ENCODE assay signal across 8 cellular contexts in the genomic region with DNA sequence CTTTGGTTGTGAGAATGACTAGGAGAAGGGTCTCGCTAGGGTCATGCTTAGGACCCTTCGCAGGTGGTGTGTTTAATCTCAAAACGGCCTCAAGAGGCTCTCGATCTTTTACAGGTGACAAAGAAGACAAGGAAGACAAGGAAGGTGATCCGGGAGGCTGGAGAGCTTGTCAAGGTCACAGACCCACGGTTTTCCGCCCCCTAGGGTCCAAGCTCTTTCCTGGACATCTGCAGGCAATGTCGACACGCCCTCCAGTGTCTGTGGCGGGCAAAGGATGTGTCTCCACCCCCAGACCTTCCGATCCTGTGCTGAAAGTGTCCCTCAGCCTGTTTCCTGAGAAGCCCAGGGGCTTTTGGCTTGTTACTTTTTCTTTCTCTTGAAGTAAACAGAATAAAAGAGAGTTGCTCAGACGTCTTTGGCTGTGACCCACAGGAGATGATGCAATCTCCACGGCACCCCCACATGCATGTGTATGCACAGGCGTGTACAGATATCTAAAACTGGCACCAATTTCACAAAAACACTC.
DNase-seq lines count a peak whose midpoint lies in the region; ATAC-seq and TF ChIP-seq lines count a peak whose summit lies in the region.

No MANE protein-coding gene starts in this region.

- H2AFZ ChIP-seq in GM23338, result peak overlapping the region; percentile 89

- peaks cover 10% of the 10 kb centered on the region for H3K4me1 ChIP-seq in GM23338 (ENCODE audit: insufficient read depth)
- H3K4me1 ChIP-seq in skeletal muscle satellite cell (ENCODE audit: control insufficient read depth, insufficient read depth, low read length), result peaks cover 12% of the 10 kb centered on the region

- in situ Hi-C loops in astrocyte of the spinal cord (cut with HindIII; ENCODE audit: low sequenced_read_pairs), result no loop called here

- no peaks in the 10 kb centered on the region for H3K36me3 Mint-ChIP-seq in GM23338 (ENCODE audit: low read depth)
- no peaks in the 10 kb centered on the region for H3K36me3 Mint-ChIP-seq in T-helper 2 cell treated with Interferon-gamma antibody and Interleukin-4, amounts not matched to agents 5 μg/mL and 100 μg/mL, for 36 hours (ENCODE audit: low read depth)

- H3K4me3 ChIP-seq in GM23338, result no peak overlapping the region
- H3K4me3 ChIP-seq in astrocyte of the spinal cord (ENCODE audit: low read depth, low read length), result no peak overlapping the region
- H3K4me3 ChIP-seq in skeletal muscle satellite cell (ENCODE audit: low read length), result peak overlapping the region; percentile 9

- H3K4me3 Mint-ChIP-seq in GM23338, result 0 out of 3 replicates have a peak overlapping the region, but pooled peaks have one; percentile 8
- peak overlapping the region; percentile 84 for H3K4me3 Mint-ChIP-seq in T-helper 2 cell treated with Interferon-gamma antibody and Interleukin-4, amounts not matched to agents 5 μg/mL and 100 μg/mL, for 36 hours

- TF ChIP-seq CTCF in GM23338 (conservative IDR thresholded peaks at IDR 0.05; ENCODE audit: low read depth in 2 of 2), result peak; percentile 63 to 97
- TF ChIP-seq CTCF in astrocyte of the spinal cord (IDR thresholded peaks at IDR 0.05; ENCODE audit: low read depth, low read length), result peak; percentile 81

- no peaks in the 10 kb centered on the region for H4K20me1 ChIP-seq in GM23338 (replicated peaks; ENCODE audit: insufficient read depth)

- peaks cover 19% of the 10 kb centered on the region for H3K27me3 Mint-ChIP-seq in GM23338 (ENCODE audit: insufficient read depth, low read depth, poor library complexity)
- no peaks in the 10 kb centered on the region for H3K27me3 Mint-ChIP-seq in T-helper 2 cell treated with Interferon-gamma antibody and Interleukin-4, amounts not matched to agents 5 μg/mL and 100 μg/mL, for 36 hours (ENCODE audit: low read depth)

- peak overlapping the region; percentile 14 for H3K27ac Mint-ChIP-seq in GM23338
- peak overlapping the region; percentile 96 for H3K27ac Mint-ChIP-seq in T-helper 2 cell treated with Interferon-gamma antibody and Interleukin-4, amounts not matched to agents 5 μg/mL and 100 μg/mL, for 36 hours

- H3K9ac ChIP-seq in skeletal muscle satellite cell (ENCODE audit: low read depth, low read length), result no peak overlapping the region

- H3K27me3 ChIP-seq in GM23338 (ENCODE audit: insufficient read depth), result peaks cover 7% of the 10 kb centered on the region
- H3K27me3 ChIP-seq in skeletal muscle satellite cell (ENCODE audit: control insufficient read depth, insufficient read depth, low read length), result peaks cover 16% of the 10 kb centered on the region

- peaks cover 12% of the 10 kb centered on the region for H3K4me1 Mint-ChIP-seq in GM23338
- H3K4me1 Mint-ChIP-seq in T-helper 2 cell treated with Interferon-gamma antibody and Interleukin-4, amounts not matched to agents 5 μg/mL and 100 μg/mL, for 36 hours (ENCODE audit: low read depth), result peaks cover 79% of the 10 kb centered on the region

- ATAC-seq in GM23338, result peak; percentile 86
- no peak for ATAC-seq in GM19328 (IDR thresholded peaks at IDR 0.05; ENCODE audit: unreplicated experiment)

- H3K27ac ChIP-seq in GM23338 (ENCODE audit: low read depth), result no peak overlapping the region

- no peaks in the 10 kb centered on the region for H3K79me2 ChIP-seq in GM23338 (replicated peaks; ENCODE audit: insufficient read depth)

- no peaks in the 10 kb centered on the region for H3K9me2 ChIP-seq in GM23338 (ENCODE audit: insufficient read depth)

- no peaks in the 10 kb centered on the region for H3F3A ChIP-seq in GM23338 (replicated peaks; ENCODE audit: low read depth)

- H3K36me3 ChIP-seq in GM23338 (ENCODE audit: insufficient read depth) (no peaks in the 10 kb centered on the region), skeletal muscle satellite cell (ENCODE audit: insufficient read depth, low read length) (no peaks in the 10 kb centered on the region)

- H3K9me3 Mint-ChIP-seq in GM23338, result no peaks in the 10 kb centered on the region; the same call in 2 of the 3 replicates
- no peaks in the 10 kb centered on the region for H3K9me3 Mint-ChIP-seq in T-helper 2 cell treated with Interferon-gamma antibody and Interleukin-4, amounts not matched to agents 5 μg/mL and 100 μg/mL, for 36 hours

- peak; percentile 83 for DNase-seq in GDM1 (lab: John Stamatoyannopoulos, UW)
- peak; percentile 93 for DNase-seq in GM23338 (ENCODE audit: low spot score)
- peak; percentile 59 for DNase-seq in LoVo (ENCODE audit: low spot score)
- peak; percentile 91 for DNase-seq in T-helper 2 cell treated with Interferon-gamma antibody and Interleukin-4, amounts not matched to agents 5 μg/mL and 100 μg/mL, for 36 hours (ENCODE audit: low spot score)
- DNase-seq in astrocyte of the spinal cord (ENCODE audit: low read depth, low spot score), result peak; percentile 59
- DNase-seq in iPS DF 19.7 (ENCODE audit: low read depth, low spot score), result peak; percentile 73

- H3K4me2 ChIP-seq in GM23338, result peak overlapping the region; percentile 63
- peak overlapping the region; percentile 55 for H3K4me2 ChIP-seq in skeletal muscle satellite cell (ENCODE audit: low read length)

- H3K9me3 ChIP-seq in skeletal muscle satellite cell (replicated peaks; ENCODE audit: low read length), result no peaks in the 10 kb centered on the region

TF ChIP-seq in GM23338, 12 proteins besides CTCF, POLR2A, EP300 and RAD21 (continues in another document):
- TF ChIP-seq CREB1 (CRISPR knock-in tag; IDR thresholded peaks at IDR 0.05; ENCODE audit: low read depth) (no peak), ZNF114 (CRISPR knock-in tag; IDR thresholded peaks at IDR 0.05) (no peak), POLR2AphosphoS5 (IDR thresholded peaks at IDR 0.05; ENCODE audit: low read depth) (no peak), EZH2 (IDR thresholded peaks at IDR 0.05; ENCODE audit: low read depth, unreplicated experiment) (no peak), STAT1 (IDR thresholded peaks at IDR 0.05; ENCODE audit: unreplicated experiment) (no peak), ZNF331 (CRISPR knock-in tag; IDR thresholded peaks at IDR 0.05; ENCODE audit: low read depth) (no peak)
- TF ChIP-seq, protein P1, sequence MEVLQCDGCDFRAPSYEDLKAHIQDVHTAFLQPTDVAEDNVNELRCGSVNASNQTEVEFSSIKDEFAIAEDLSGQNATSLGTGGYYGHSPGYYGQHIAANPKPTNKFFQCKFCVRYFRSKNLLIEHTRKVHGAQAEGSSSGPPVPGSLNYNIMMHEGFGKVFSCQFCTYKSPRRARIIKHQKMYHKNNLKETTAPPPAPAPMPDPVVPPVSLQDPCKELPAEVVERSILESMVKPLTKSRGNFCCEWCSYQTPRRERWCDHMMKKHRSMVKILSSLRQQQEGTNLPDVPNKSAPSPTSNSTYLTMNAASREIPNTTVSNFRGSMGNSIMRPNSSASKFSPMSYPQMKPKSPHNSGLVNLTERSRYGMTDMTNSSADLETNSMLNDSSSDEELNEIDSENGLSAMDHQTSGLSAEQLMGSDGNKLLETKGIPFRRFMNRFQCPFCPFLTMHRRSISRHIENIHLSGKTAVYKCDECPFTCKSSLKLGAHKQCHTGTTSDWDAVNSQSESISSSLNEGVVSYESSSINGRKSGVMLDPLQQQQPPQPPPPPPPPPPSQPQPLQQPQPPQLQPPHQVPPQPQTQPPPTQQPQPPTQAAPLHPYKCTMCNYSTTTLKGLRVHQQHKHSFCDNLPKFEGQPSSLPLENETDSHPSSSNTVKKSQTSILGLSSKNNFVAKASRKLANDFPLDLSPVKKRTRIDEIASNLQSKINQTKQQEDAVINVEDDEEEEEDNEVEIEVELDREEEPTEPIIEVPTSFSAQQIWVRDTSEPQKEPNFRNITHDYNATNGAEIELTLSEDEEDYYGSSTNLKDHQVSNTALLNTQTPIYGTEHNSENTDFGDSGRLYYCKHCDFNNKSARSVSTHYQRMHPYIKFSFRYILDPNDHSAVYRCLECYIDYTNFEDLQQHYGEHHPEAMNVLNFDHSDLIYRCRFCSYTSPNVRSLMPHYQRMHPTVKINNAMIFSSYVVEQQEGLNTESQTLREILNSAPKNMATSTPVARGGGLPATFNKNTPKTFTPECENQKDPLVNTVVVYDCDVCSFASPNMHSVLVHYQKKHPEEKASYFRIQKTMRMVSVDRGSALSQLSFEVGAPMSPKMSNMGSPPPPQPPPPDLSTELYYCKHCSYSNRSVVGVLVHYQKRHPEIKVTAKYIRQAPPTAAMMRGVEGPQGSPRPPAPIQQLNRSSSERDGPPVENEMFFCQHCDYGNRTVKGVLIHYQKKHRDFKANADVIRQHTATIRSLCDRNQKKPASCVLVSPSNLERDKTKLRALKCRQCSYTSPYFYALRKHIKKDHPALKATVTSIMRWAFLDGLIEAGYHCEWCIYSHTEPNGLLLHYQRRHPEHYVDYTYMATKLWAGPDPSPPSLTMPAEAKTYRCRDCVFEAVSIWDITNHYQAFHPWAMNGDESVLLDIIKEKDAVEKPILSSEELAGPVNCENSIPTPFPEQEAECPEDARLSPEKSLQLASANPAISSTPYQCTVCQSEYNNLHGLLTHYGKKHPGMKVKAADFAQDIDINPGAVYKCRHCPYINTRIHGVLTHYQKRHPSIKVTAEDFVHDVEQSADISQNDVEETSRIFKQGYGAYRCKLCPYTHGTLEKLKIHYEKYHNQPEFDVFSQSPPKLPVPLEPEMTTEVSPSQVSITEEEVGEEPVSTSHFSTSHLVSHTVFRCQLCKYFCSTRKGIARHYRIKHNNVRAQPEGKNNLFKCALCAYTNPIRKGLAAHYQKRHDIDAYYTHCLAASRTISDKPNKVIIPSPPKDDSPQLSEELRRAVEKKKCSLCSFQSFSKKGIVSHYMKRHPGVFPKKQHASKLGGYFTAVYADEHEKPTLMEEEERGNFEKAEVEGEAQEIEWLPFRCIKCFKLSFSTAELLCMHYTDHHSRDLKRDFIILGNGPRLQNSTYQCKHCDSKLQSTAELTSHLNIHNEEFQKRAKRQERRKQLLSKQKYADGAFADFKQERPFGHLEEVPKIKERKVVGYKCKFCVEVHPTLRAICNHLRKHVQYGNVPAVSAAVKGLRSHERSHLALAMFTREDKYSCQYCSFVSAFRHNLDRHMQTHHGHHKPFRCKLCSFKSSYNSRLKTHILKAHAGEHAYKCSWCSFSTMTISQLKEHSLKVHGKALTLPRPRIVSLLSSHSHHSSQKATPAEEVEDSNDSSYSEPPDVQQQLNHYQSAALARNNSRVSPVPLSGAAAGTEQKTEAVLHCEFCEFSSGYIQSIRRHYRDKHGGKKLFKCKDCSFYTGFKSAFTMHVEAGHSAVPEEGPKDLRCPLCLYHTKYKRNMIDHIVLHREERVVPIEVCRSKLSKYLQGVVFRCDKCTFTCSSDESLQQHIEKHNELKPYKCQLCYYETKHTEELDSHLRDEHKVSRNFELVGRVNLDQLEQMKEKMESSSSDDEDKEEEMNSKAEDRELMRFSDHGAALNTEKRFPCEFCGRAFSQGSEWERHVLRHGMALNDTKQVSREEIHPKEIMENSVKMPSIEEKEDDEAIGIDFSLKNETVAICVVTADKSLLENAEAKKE (CRISPR knock-in tag; IDR thresholded peaks at IDR 0.05), result no peak
